10 cellular contexts compared by ENCODE assay signal in genomic region chr21:18636897-18637296, GRCh38.
"Had no signal": no experiment of that assay in that cellular context is flagged by ENCODE, and none has a peak within 500 bp of the region (broad histone marks: within the 10 kb centered on the region; RNA-seq: fewer than 3 reads in every experiment).

No MANE protein-coding gene starts in this region.

- H3K27ac ChIP-seq: GM23248 had no signal

- ATAC-seq: GM23338, HCT116 had no signal

- H3K4me2 ChIP-seq: GM23338 had no signal

- H3K4me3 ChIP-seq: GM23248, GM23338, HAP-1 had no signal

- H2AFZ ChIP-seq: GM23248, GM23338 had no signal

- H3K9me3 ChIP-seq: HAP-1 had no signal

- DNase-seq: GM23248, GOT3, H7, H9, HCEC 1CT, HFFc6 had no signal

- FAIRE-seq: H54 had no signal

- H3K9ac ChIP-seq: GM23248 had no signal

- H3K36me3 ChIP-seq: HAP-1 had no signal

- H3K4me1 ChIP-seq: HAP-1 had no signal
